34 cellular contexts compared by ENCODE assay signal in genomic region chr15:35159170-35159569, GRCh38.
"Had no signal": no experiment of that assay in that cellular context is flagged by ENCODE, and none has a peak within 500 bp of the region (broad histone marks: within the 10 kb centered on the region; RNA-seq: fewer than 3 reads in every experiment).

No MANE protein-coding gene starts in this region.

- H3K27me3 Mint-ChIP-seq: activated CD4-positive, alpha-beta memory T cell treated with anti-CD3 and anti-CD28 coated beads, Interleukin-2, amount 10 ng/mL, durations not matched to agents 7 days and 5 days; activated CD4-positive, alpha-beta T cell treated with anti-CD3 and anti-CD28 coated beads, Interleukin-2, amount 10 ng/mL, durations not matched to agents 7 days and 5 days; activated naive CD4-positive, alpha-beta T cell treated with anti-CD3 and anti-CD28 coated beads, Interleukin-2, amount 10 ng/mL, durations not matched to agents 7 days and 5 days; activated naive CD8-positive, alpha-beta T cell treated with anti-CD3 and anti-CD28 coated beads, Interleukin-2, amount 10 ng/mL, durations not matched to agents 7 days and 5 days; activated T-cell treated with anti-CD3 and anti-CD28 coated beads, Interleukin-2, amount 50 U/mL, for 24 hours; brain; central memory CD8-positive, alpha-beta T cell; dendritic cell treated with granulocyte-macrophage colony-stimulating factor and Interleukin-4, amounts not matched to agents 40 ng/mL and 50 ng/mL, for 4 days; T-helper 17 cell had no signal

- H3K9me3 Mint-ChIP-seq: activated CD4-positive, alpha-beta memory T cell treated with anti-CD3 and anti-CD28 coated beads, Interleukin-2, amount 10 ng/mL, durations not matched to agents 7 days and 5 days; activated CD4-positive, alpha-beta T cell treated with anti-CD3 and anti-CD28 coated beads, Interleukin-2, amount 10 ng/mL, durations not matched to agents 7 days and 5 days; activated naive CD4-positive, alpha-beta T cell treated with anti-CD3 and anti-CD28 coated beads, Interleukin-2, amount 10 ng/mL, durations not matched to agents 7 days and 5 days; activated naive CD4-positive, alpha-beta T cell treated with anti-CD3 and anti-CD28 coated beads, Interleukin-2, amount 50 U/mL, for 72 hours; activated naive CD8-positive, alpha-beta T cell treated with anti-CD3 and anti-CD28 coated beads, Interleukin-2, amount 10 ng/mL, durations not matched to agents 7 days and 5 days; activated T-cell treated with anti-CD3 and anti-CD28 coated beads, Interleukin-2, amount 50 U/mL, for 24 hours; brain; central memory CD8-positive, alpha-beta T cell; dendritic cell treated with granulocyte-macrophage colony-stimulating factor and Interleukin-4, amounts not matched to agents 40 ng/mL and 50 ng/mL, for 4 days; endodermal cell; T-helper 2 cell treated with Interferon-gamma antibody and Interleukin-4, amounts not matched to agents 5 μg/mL and 100 μg/mL, for 36 hours had no signal

- H3K4me3 Mint-ChIP-seq: activated CD4-positive, alpha-beta memory T cell treated with anti-CD3 and anti-CD28 coated beads, Interleukin-2, amount 10 ng/mL, durations not matched to agents 7 days and 5 days; activated CD4-positive, alpha-beta T cell treated with anti-CD3 and anti-CD28 coated beads, Interleukin-2, amount 10 ng/mL, durations not matched to agents 7 days and 5 days; activated naive CD4-positive, alpha-beta T cell treated with anti-CD3 and anti-CD28 coated beads, Interleukin-2, amount 10 ng/mL, durations not matched to agents 7 days and 5 days; activated naive CD8-positive, alpha-beta T cell treated with anti-CD3 and anti-CD28 coated beads, Interleukin-2, amount 10 ng/mL, durations not matched to agents 7 days and 5 days; activated T-cell treated with anti-CD3 and anti-CD28 coated beads, Interleukin-2, amount 50 U/mL, for 24 hours; activated T-cell treated with anti-CD3 and anti-CD28 coated beads, Interleukin-2, amount 50 U/mL, for 72 hours; brain; central memory CD8-positive, alpha-beta T cell; dendritic cell treated with granulocyte-macrophage colony-stimulating factor and Interleukin-4, amounts not matched to agents 40 ng/mL and 50 ng/mL, for 4 days; endodermal cell; T-helper 17 cell; T-helper 2 cell treated with Interferon-gamma antibody and Interleukin-4, amounts not matched to agents 5 μg/mL and 100 μg/mL, for 36 hours had no signal

- H3K36me3 Mint-ChIP-seq: activated naive CD4-positive, alpha-beta T cell treated with anti-CD3 and anti-CD28 coated beads, Interleukin-2, amount 10 ng/mL, durations not matched to agents 7 days and 5 days; activated naive CD4-positive, alpha-beta T cell treated with anti-CD3 and anti-CD28 coated beads, Interleukin-2, amount 50 U/mL, for 72 hours; activated naive CD8-positive, alpha-beta T cell treated with anti-CD3 and anti-CD28 coated beads, Interleukin-2, amount 10 ng/mL, durations not matched to agents 7 days and 5 days; brain had no signal

- ATAC-seq: activated naive CD4-positive, alpha-beta T cell treated with anti-CD3 and anti-CD28 coated beads, Interleukin-2, amount 50 U/mL, for 72 hours; activated T-cell treated with anti-CD3 and anti-CD28 coated beads, Interleukin-2, amount 50 U/mL, for 72 hours; esophagus mucosa; foreskin keratinocyte; gastrocnemius medialis; heart left ventricle; T-helper 17 cell had no signal

- H3K9me3 ChIP-seq: ascending aorta, breast epithelium, gastrocnemius medialis, heart left ventricle had no signal

- H3K27ac Mint-ChIP-seq: activated CD4-positive, alpha-beta memory T cell treated with anti-CD3 and anti-CD28 coated beads, Interleukin-2, amount 10 ng/mL, durations not matched to agents 7 days and 5 days; activated CD4-positive, alpha-beta T cell treated with anti-CD3 and anti-CD28 coated beads, Interleukin-2, amount 10 ng/mL, durations not matched to agents 7 days and 5 days; activated naive CD4-positive, alpha-beta T cell treated with anti-CD3 and anti-CD28 coated beads, Interleukin-2, amount 10 ng/mL, durations not matched to agents 7 days and 5 days; activated naive CD4-positive, alpha-beta T cell treated with anti-CD3 and anti-CD28 coated beads, Interleukin-2, amount 50 U/mL, for 72 hours; activated naive CD8-positive, alpha-beta T cell treated with anti-CD3 and anti-CD28 coated beads, Interleukin-2, amount 10 ng/mL, durations not matched to agents 7 days and 5 days; activated T-cell treated with anti-CD3 and anti-CD28 coated beads, Interleukin-2, amount 50 U/mL, for 24 hours; activated T-cell treated with anti-CD3 and anti-CD28 coated beads, Interleukin-2, amount 50 U/mL, for 72 hours; brain; dendritic cell treated with granulocyte-macrophage colony-stimulating factor and Interleukin-4, amounts not matched to agents 40 ng/mL and 50 ng/mL, for 4 days; endodermal cell; T-helper 17 cell; T-helper 2 cell treated with Interferon-gamma antibody and Interleukin-4, amounts not matched to agents 5 μg/mL and 100 μg/mL, for 36 hours had no signal

- DNase-seq: activated CD4-positive, alpha-beta memory T cell treated with anti-CD3 and anti-CD28 coated beads, Interleukin-2, amount 10 ng/mL, durations not matched to agents 7 days and 5 days; activated CD4-positive, alpha-beta T cell treated with anti-CD3 and anti-CD28 coated beads for 1 hour; activated CD4-positive, alpha-beta T cell treated with anti-CD3 and anti-CD28 coated beads for 4 hours; activated CD4-positive, alpha-beta T cell treated with anti-CD3 and anti-CD28 coated beads, Interleukin-2, amount 10 ng/mL, durations not matched to agents 7 days and 5 days; activated CD4-positive, alpha-beta T cell treated with anti-CD3 and anti-CD28 coated beads, Interleukin-2, amount 50 U/mL, for 4 hours; activated CD4-positive, CD25-positive, alpha-beta regulatory T cell; activated CD8-positive, alpha-beta memory T cell treated with anti-CD3 and anti-CD28 coated beads, Interleukin-2, amount 50 U/mL, for 48 hours; activated gamma-delta T cell; activated naive CD4-positive, alpha-beta T cell; activated naive CD4-positive, alpha-beta T cell treated with anti-CD3 and anti-CD28 coated beads, Interleukin-2, amount 10 ng/mL, durations not matched to agents 7 days and 5 days; activated naive CD8-positive, alpha-beta T cell treated with anti-CD3 and anti-CD28 coated beads, Interleukin-2, amount 10 ng/mL, durations not matched to agents 7 days and 5 days; activated T-cell treated with anti-CD3 and anti-CD28 coated beads for 4 hours; activated T-cell treated with anti-CD3 and anti-CD28 coated beads, Interleukin-2, amount 50 U/mL, for 24 hours; activated T-cell treated with anti-CD3 and anti-CD28 coated beads, Interleukin-2, amount 50 U/mL, for 72 hours; dorsolateral prefrontal cortex; effector memory CD4-positive, alpha-beta T cell; endodermal cell; foreskin keratinocyte; gastrocnemius medialis; glutamatergic neuron; heart left ventricle; T-helper 17 cell; T1000; WERI-Rb-1 had no signal

- H3K36me3 ChIP-seq: ascending aorta, breast epithelium, cardiac muscle cell, gastrocnemius medialis, heart left ventricle, WERI-Rb-1 had no signal

- H3K27ac ChIP-seq: ascending aorta, breast epithelium, cardiac muscle cell, coronary artery, dorsolateral prefrontal cortex, foreskin keratinocyte, gastrocnemius medialis, heart left ventricle, WERI-Rb-1 had no signal

- H3K4me1 Mint-ChIP-seq: activated CD4-positive, alpha-beta T cell treated with anti-CD3 and anti-CD28 coated beads, Interleukin-2, amount 10 ng/mL, durations not matched to agents 7 days and 5 days; activated naive CD4-positive, alpha-beta T cell treated with anti-CD3 and anti-CD28 coated beads, Interleukin-2, amount 10 ng/mL, durations not matched to agents 7 days and 5 days; activated naive CD8-positive, alpha-beta T cell treated with anti-CD3 and anti-CD28 coated beads, Interleukin-2, amount 10 ng/mL, durations not matched to agents 7 days and 5 days; brain; central memory CD8-positive, alpha-beta T cell had no signal

- H3K4me3 ChIP-seq: ascending aorta, breast epithelium, cardiac muscle cell, coronary artery, dorsolateral prefrontal cortex, gastrocnemius medialis, heart left ventricle had no signal

- H3K27me3 ChIP-seq: ascending aorta, breast epithelium, cardiac muscle cell, dorsolateral prefrontal cortex, foreskin keratinocyte, gastrocnemius medialis, heart left ventricle had no signal

- H3K4me1 ChIP-seq: ascending aorta, breast epithelium, foreskin keratinocyte, gastrocnemius medialis, heart left ventricle had no signal
